1 cellular context compared by ENCODE assay signal in the genomic region with DNA sequence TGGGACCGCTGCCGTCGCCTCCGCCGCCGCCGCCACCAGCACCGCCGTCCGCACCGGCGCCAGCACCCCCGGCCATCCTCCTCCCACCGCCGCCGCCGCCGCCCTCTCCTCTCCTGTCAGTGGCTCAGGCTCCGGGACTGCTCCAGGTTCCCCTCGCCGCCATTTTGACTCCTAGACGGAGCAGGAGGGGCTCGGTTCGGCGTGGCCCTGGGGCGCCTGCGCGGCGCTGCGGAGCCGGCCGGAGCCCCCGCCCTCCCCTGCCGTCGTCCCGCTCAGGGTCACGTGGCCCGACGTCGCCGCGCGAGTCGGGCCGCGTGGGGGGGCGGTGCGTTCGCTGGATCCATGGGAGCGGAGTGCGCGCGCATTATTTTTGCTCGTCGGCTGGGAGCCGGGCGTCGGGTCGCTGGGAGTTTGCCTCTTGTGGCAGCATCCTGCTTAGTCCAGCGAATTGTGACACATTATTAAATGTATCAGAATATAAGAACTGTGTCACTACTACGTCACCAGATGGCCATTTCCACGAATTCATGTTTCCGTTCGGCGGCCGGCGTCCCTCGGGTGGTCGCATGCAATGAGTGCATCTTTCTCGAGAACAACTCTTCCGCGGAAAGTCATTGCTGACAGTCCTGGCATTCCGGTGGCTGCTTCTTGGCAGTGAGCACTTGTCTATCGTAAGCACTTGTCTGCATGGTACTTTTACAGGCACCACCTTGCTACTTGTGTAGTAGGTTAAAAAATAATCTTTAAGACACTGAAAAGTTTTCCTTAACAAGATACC.
TF ChIP-seq lines count a peak whose summit lies in the region.

A gene with protein sequence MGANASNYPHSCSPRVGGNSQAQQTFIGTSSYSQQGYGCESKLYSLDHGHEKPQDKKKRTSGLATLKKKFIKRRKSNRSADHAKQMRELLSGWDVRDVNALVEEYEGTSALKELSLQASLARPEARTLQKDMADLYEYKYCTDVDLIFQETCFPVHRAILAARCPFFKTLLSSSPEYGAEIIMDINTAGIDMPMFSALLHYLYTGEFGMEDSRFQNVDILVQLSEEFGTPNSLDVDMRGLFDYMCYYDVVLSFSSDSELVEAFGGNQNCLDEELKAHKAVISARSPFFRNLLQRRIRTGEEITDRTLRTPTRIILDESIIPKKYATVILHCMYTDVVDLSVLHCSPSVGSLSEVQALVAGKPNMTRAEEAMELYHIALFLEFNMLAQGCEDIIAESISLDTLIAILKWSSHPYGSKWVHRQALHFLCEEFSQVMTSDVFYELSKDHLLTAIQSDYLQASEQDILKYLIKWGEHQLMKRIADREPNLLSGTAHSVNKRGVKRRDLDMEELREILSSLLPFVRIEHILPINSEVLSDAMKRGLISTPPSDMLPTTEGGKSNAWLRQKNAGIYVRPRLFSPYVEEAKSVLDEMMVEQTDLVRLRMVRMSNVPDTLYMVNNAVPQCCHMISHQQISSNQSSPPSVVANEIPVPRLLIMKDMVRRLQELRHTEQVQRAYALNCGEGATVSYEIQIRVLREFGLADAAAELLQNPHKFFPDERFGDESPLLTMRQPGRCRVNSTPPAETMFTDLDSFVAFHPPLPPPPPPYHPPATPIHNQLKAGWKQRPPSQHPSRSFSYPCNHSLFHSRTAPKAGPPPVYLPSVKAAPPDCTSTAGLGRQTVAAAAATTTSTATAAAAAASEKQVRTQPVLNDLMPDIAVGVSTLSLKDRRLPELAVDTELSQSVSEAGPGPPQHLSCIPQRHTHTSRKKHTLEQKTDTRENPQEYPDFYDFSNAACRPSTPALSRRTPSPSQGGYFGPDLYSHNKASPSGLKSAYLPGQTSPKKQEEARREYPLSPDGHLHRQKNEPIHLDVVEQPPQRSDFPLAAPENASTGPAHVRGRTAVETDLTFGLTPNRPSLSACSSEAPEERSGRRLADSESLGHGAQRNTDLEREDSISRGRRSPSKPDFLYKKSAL (minus strand): TSS at position 184 of the 778 bp plus-strand sequence. CDS start 36,985 bp downstream, outside the sequence.

TF ChIP-seq in HepG2, 621 proteins besides CTCF, POLR2A, EP300 and RAD21 (continued from another document and continues in another):
- no peak for TF ChIP-seq CSRNP2 (CRISPR knock-in tag; conservative IDR thresholded peaks at IDR 0.05; ENCODE audit: low read depth)
- no peak for TF ChIP-seq ZNF775 (CRISPR knock-in tag; IDR thresholded peaks at IDR 0.05; ENCODE audit: borderline replicate concordance)
- TF ChIP-seq TAF1 (CRISPR knock-in tag; IDR thresholded peaks at IDR 0.05): peak; percentile 51; the same call in 1 of the 2 replicates
- TF ChIP-seq JARID2 (CRISPR knock-in tag; IDR thresholded peaks at IDR 0.05; ENCODE audit: insufficient replicate concordance): no peak
- TF ChIP-seq ADNP (CRISPR knock-in tag; IDR thresholded peaks at IDR 0.05): no peak
- no peak for TF ChIP-seq MAFG (CRISPR knock-in tag; IDR thresholded peaks at IDR 0.05)
- no peak for TF ChIP-seq MZF1 (CRISPR knock-in tag; IDR thresholded peaks at IDR 0.05; ENCODE audit: borderline replicate concordance)
- TF ChIP-seq, protein P1, sequence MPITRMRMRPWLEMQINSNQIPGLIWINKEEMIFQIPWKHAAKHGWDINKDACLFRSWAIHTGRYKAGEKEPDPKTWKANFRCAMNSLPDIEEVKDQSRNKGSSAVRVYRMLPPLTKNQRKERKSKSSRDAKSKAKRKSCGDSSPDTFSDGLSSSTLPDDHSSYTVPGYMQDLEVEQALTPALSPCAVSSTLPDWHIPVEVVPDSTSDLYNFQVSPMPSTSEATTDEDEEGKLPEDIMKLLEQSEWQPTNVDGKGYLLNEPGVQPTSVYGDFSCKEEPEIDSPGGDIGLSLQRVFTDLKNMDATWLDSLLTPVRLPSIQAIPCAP (CRISPR knock-in tag; IDR thresholded peaks at IDR 0.05; ENCODE audit: low read depth): no peak
- 0 out of 2 replicates have a peak, but pooled peaks have one; percentile 15 for TF ChIP-seq ZSCAN31 (CRISPR knock-in tag; IDR thresholded peaks at IDR 0.05; ENCODE audit: low read depth)
- TF ChIP-seq ZNF788 (CRISPR knock-in tag; IDR thresholded peaks at IDR 0.05; ENCODE audit: borderline replicate concordance): no peak; the same call in 1 of the 2 replicates
- no peak for TF ChIP-seq U2AF1 (optimal IDR thresholded peaks at IDR 0.05; ENCODE audit: low read depth, low read length)
- peak; percentile 81 for TF ChIP-seq MYC (CRISPR knock-in tag; IDR thresholded peaks at IDR 0.05; ENCODE audit: borderline replicate concordance)
- no peak for TF ChIP-seq ZNF335 (CRISPR knock-in tag; IDR thresholded peaks at IDR 0.05)
- 0 out of 4 replicates have a peak, but pooled peaks of 1 of the 2 experiments have one; percentile 0 for TF ChIP-seq MAFK (conservative IDR thresholded peaks at IDR 0.05 in 1 of 2, IDR thresholded peaks at IDR 0.05 in 1 of 2; ENCODE audit: low read length in 2 of 2)
- no peak for TF ChIP-seq FOXP4 (CRISPR knock-in tag; IDR thresholded peaks at IDR 0.05)
- no peak for TF ChIP-seq FOXA1 (IDR thresholded peaks at IDR 0.05)
- no peak for TF ChIP-seq FOXA1 (CRISPR knock-in tag; IDR thresholded peaks at IDR 0.05)
- TF ChIP-seq MLX (CRISPR knock-in tag; IDR thresholded peaks at IDR 0.05): no peak
- TF ChIP-seq ZNF414 (CRISPR knock-in tag; IDR thresholded peaks at IDR 0.05): no peak; the same call in 1 of the 2 replicates
- TF ChIP-seq GTF3A (CRISPR knock-in tag; conservative IDR thresholded peaks at IDR 0.05): no peak
- TF ChIP-seq STAT5B (CRISPR knock-in tag; IDR thresholded peaks at IDR 0.05): no peak
- no peak for TF ChIP-seq ZNF484 (CRISPR knock-in tag; IDR thresholded peaks at IDR 0.05; ENCODE audit: borderline replicate concordance, low read depth)
- TF ChIP-seq NR0B2 (CRISPR knock-in tag; IDR thresholded peaks at IDR 0.05): no peak
- TF ChIP-seq HOXD1 (CRISPR knock-in tag; IDR thresholded peaks at IDR 0.05): no peak; the same call in 1 of the 2 replicates
- no peak for TF ChIP-seq GTF2F1 (IDR thresholded peaks at IDR 0.05; ENCODE audit: low read length)
- no peak for TF ChIP-seq ZNF512B (CRISPR knock-in tag; IDR thresholded peaks at IDR 0.05; ENCODE audit: borderline replicate concordance)
- TF ChIP-seq ZNF317 (CRISPR knock-in tag; IDR thresholded peaks at IDR 0.05): no peak
- no peak; the same call in 1 of the 2 replicates for TF ChIP-seq ZIK1 (CRISPR knock-in tag; IDR thresholded peaks at IDR 0.05; ENCODE audit: borderline replicate concordance, low read depth)
- 0 out of 2 replicates have a peak, but pooled peaks have one; percentile 63 for TF ChIP-seq NFAT5 (CRISPR knock-in tag; IDR thresholded peaks at IDR 0.05)
- no peak for TF ChIP-seq ZNF557 (CRISPR knock-in tag; IDR thresholded peaks at IDR 0.05)
- TF ChIP-seq TCF7 (IDR thresholded peaks at IDR 0.05; ENCODE audit: low read depth): no peak
- no peak for TF ChIP-seq ZNF780A (CRISPR knock-in tag; IDR thresholded peaks at IDR 0.05)
- peak; percentile 59; the same call in 1 of the 2 replicates for TF ChIP-seq ZBTB7B (CRISPR knock-in tag; IDR thresholded peaks at IDR 0.05)
- no peak for TF ChIP-seq ZNF510 (CRISPR knock-in tag; IDR thresholded peaks at IDR 0.05; ENCODE audit: low read depth)
